Comparison of ENCODE assay signal across 1 cellular context in genomic region chr6:42929088-42929927, GRCh38.
TF ChIP-seq lines count a peak whose summit lies in the region.

Gene CNPY3, plus strand, starts transcription at chr6:42929480. Its CDS starts 91 bp downstream, at chr6:42929571.

TF ChIP-seq in K562, 482 proteins besides CTCF, POLR2A, EP300 and RAD21 (continued from another document):
- TF ChIP-seq MLX (CRISPR knock-in tag; conservative IDR thresholded peaks at IDR 0.05) (peak in 1 of 2 experiments; percentile 8; a peak in 1 of 4 replicates), ELK3 (CRISPR knock-in tag; IDR thresholded peaks at IDR 0.05) (no peak)
